ENCODE assay signal across 33 cellular contexts in the genomic region with DNA sequence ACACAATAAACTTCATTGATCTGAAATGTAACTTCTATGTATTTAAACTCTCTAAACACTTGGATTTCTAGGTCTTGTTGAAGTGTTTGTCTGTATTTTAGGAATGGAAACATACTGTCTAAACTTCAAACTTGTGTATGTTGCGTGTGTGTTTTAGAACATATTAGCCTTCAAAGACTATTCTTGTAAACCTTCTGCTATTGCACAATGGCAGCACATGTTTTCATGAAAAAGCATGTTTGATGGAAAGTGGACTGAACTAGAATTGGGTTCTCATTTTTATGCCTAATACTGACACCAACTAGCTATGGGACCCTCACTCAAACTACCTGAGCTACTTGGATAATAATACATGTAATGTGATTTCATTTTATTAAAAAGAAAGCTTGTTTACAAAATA.
DNase-seq lines count a peak whose midpoint lies in the region; ATAC-seq, FAIRE-seq and TF ChIP-seq lines count a peak whose summit lies in the region.
"Had no signal": no experiment of that assay in that cellular context is flagged by ENCODE, and none has a peak within 500 bp of the region (broad histone marks: within the 10 kb centered on the region; RNA-seq: fewer than 3 reads in every experiment).

No MANE protein-coding gene starts in this region.

- H3K36me3 ChIP-seq in HepG2 (replicated peaks in 1 of 2; ENCODE audit: control insufficient read depth in 1 of 2, insufficient read depth in 2 of 2, low read length in 2 of 2), result no peaks in the 10 kb centered on the region
- H3K36me3 ChIP-seq in right lobe of liver, result no peaks in the 10 kb centered on the region
- no peaks in the 10 kb centered on the region for H3K36me3 ChIP-seq in IMR-90 (ENCODE audit: control insufficient read depth, insufficient read depth, low read length)
- H3K36me3 ChIP-seq in K562 (ENCODE audit: control insufficient read depth, insufficient read depth, low read length), result no peaks in the 10 kb centered on the region
- H3K36me3 ChIP-seq: BE2C; BLaER1; BLaER1 treated with 17β-estradiol and CSF1 and Interleukin-3, amounts not matched to agents 10 nM and 100 nM had no signal

- no peak overlapping the region for H4K91ac ChIP-seq in IMR-90 (ENCODE audit: insufficient read depth, low read depth, low read length)

- no peak overlapping the region for H2BK120ac ChIP-seq in IMR-90 (ENCODE audit: low read depth, low read length)

- TF ChIP-seq RAD21 in HepG2 (CRISPR knock-in tag; IDR thresholded peaks at IDR 0.05) (no peak), IMR-90 (IDR thresholded peaks at IDR 0.05; ENCODE audit: low read length) (no peak), K562 (CRISPR knock-in tag; conservative IDR thresholded peaks at IDR 0.05 in 1 of 2, IDR thresholded peaks at IDR 0.05 in 1 of 2) (no peak)

- H3K23ac ChIP-seq in IMR-90 (ENCODE audit: low read depth, low read length), result no peak overlapping the region

- DNase-seq in HepG2 (ENCODE audit: low spot score) (no peak), right lobe of liver (no peak), IMR-90 (no peak), K562 (ENCODE audit: extremely low read depth in 1 of 4, low spot score in 3 of 4) (no peak), GM10248 (ENCODE audit: extremely low spot score) (no peak)
- DNase-seq in activated T-cell treated with anti-CD3 and anti-CD28 coated beads, Interleukin-2, amount 50 U/mL, for 1 hour, result no peak
- DNase-seq: 8988T; ACHN; AML-193; BE2C; C1 segment of cervical spinal cord; Caco-2; Calu3; CD4-positive, alpha-beta memory T cell; CD4-positive, alpha-beta T cell; CD4-positive, CD25-positive, alpha-beta regulatory T cell; CD8-positive, alpha-beta memory T cell; CD8-positive, alpha-beta T cell; COR-L47; DMS 273 treated with DMSO at 0.1 percent for 48 hours; DMS153; DMS53; DMS79; DMS79 treated with DMSO at 0.1 percent for 48 hours; DND-41; EL had no signal

- H3K14ac ChIP-seq in IMR-90 (replicated peaks; ENCODE audit: low read depth, low read length), result no peak overlapping the region

- H3K4me1 ChIP-seq in HepG2 (ENCODE audit: insufficient read depth, low read length) (no peaks in the 10 kb centered on the region), right lobe of liver (no peaks in the 10 kb centered on the region), IMR-90 (ENCODE audit: control insufficient read depth, insufficient read depth, low read length) (no peaks in the 10 kb centered on the region), K562 (replicated peaks in 1 of 2; ENCODE audit: control insufficient read depth in 2 of 2, insufficient read depth in 2 of 2, low read length in 2 of 2) (no peaks in the 10 kb centered on the region)
- H3K4me1 ChIP-seq: A549; BE2C; BLaER1; BLaER1 treated with 17β-estradiol and CSF1 and Interleukin-3, amounts not matched to agents 10 nM and 100 nM; Caco-2 had no signal

- no peak overlapping the region for H3K9ac ChIP-seq in HepG2 (ENCODE audit: insufficient read depth, low read depth, low read length)
- H3K9ac ChIP-seq in IMR-90 (ENCODE audit: low read depth, low read length), result no peak overlapping the region
- no peak overlapping the region for H3K9ac ChIP-seq in K562 (ENCODE audit: insufficient read depth in 1 of 2, low read depth in 2 of 2, low read length in 2 of 2)
- H3K9ac ChIP-seq: BLaER1; BLaER1 treated with 17β-estradiol and CSF1 and Interleukin-3, amounts not matched to agents 10 nM and 100 nM had no signal

- H3K27me3 ChIP-seq in HepG2 (ENCODE audit: control insufficient read depth in 1 of 2, insufficient read depth in 2 of 2, low read length in 2 of 2) (no peaks in the 10 kb centered on the region), right lobe of liver (no peaks in the 10 kb centered on the region), IMR-90 (ENCODE audit: control insufficient read depth, insufficient read depth, low read length) (no peaks in the 10 kb centered on the region), K562 (ENCODE audit: control insufficient read depth in 2 of 2, insufficient read depth in 2 of 2, low read length in 2 of 2) (no peaks in the 10 kb centered on the region)
- H3K27me3 ChIP-seq: BE2C; BLaER1; BLaER1 treated with 17β-estradiol and CSF1 and Interleukin-3, amounts not matched to agents 10 nM and 100 nM had no signal

- dilution Hi-C loops in IMR-90 (cut with HindIII; ENCODE audit: low sequenced_read_pairs, unreplicated experiment), result no loop called here

- no peak overlapping the region for H4K5ac ChIP-seq in IMR-90 (ENCODE audit: low read depth, low read length)

- no peak overlapping the region for H2AK5ac ChIP-seq in IMR-90 (ENCODE audit: low read depth, low read length)

- no peaks in the 10 kb centered on the region for H3K79me2 ChIP-seq in HepG2 (ENCODE audit: insufficient read depth, low read length)
- no peaks in the 10 kb centered on the region for H3K79me2 ChIP-seq in K562 (ENCODE audit: control insufficient read depth, insufficient read depth, low read length)

- no peaks in the 10 kb centered on the region for H3K9me1 ChIP-seq in IMR-90 (ENCODE audit: insufficient read depth, low read length)
- H3K9me1 ChIP-seq in K562 (ENCODE audit: control insufficient read depth, insufficient read depth, low read length), result no peaks in the 10 kb centered on the region

- H3K4me3 ChIP-seq in HepG2 (replicated peaks in 1 of 3; ENCODE audit: insufficient read depth in 1 of 3, low read depth in 2 of 3, low read length in 3 of 3) (no peak overlapping the region), right lobe of liver (no peak overlapping the region), IMR-90 (ENCODE audit: insufficient read depth, low read depth, low read length) (no peak overlapping the region), K562 (no peak overlapping the region)
- H3K4me3 ChIP-seq: A549; BLaER1; BLaER1 treated with 17β-estradiol and CSF1 and Interleukin-3, amounts not matched to agents 10 nM and 100 nM had no signal

- H3K4ac ChIP-seq in IMR-90 (ENCODE audit: low read depth, low read length), result no peak overlapping the region

- H4K20me1 ChIP-seq in HepG2 (ENCODE audit: insufficient read depth, low read length) (no peaks in the 10 kb centered on the region), IMR-90 (ENCODE audit: insufficient read depth, low read length) (no peaks in the 10 kb centered on the region), K562 (replicated peaks; ENCODE audit: control insufficient read depth, insufficient read depth, low read length) (no peaks in the 10 kb centered on the region)
- H4K20me1 ChIP-seq: BLaER1; BLaER1 treated with 17β-estradiol and CSF1 and Interleukin-3, amounts not matched to agents 10 nM and 100 nM had no signal

- no peak overlapping the region for H2AK9ac ChIP-seq in IMR-90 (replicated peaks; ENCODE audit: low read depth, low read length, poor library complexity)

- no peak overlapping the region for H3K56ac ChIP-seq in IMR-90 (ENCODE audit: extremely low read depth, insufficient read depth, low read length)

- H2BK15ac ChIP-seq in IMR-90 (ENCODE audit: low read depth, low read length), result no peak overlapping the region

- H2BK5ac ChIP-seq in IMR-90 (ENCODE audit: low read depth, low read length, poor library complexity, severe bottlenecking), result no peak overlapping the region

- H3K27ac ChIP-seq in HepG2 (ENCODE audit: extremely low read length, insufficient read depth, low read length) (no peak overlapping the region), right lobe of liver (no peak overlapping the region), IMR-90 (ENCODE audit: insufficient read depth, low read length) (no peak overlapping the region), K562 (ENCODE audit: extremely low read depth, low read depth, low read length) (no peak overlapping the region)
- H3K27ac ChIP-seq: 22Rv1; A549; BLaER1; BLaER1 treated with 17β-estradiol and CSF1 and Interleukin-3, amounts not matched to agents 10 nM and 100 nM; C4-2B had no signal

- TF ChIP-seq POLR2A in HepG2 (IDR thresholded peaks at IDR 0.05; ENCODE audit: insufficient read depth in 1 of 2, low read depth in 2 of 2, low read length in 2 of 2) (no peak), right lobe of liver (IDR thresholded peaks at IDR 0.05) (no peak), IMR-90 (IDR thresholded peaks at IDR 0.05; ENCODE audit: low read depth, low read length) (no peak), K562 (conservative IDR thresholded peaks at IDR 0.05) (no peak)

- intact Hi-C loops in HepG2 (cut with micrococcal nuclease; ENCODE audit: unreplicated experiment) (no loop called here), right lobe of liver (cut with DNase I) (no loop called here), IMR-90 (cut with micrococcal nuclease) (no loop called here), K562 (cut with micrococcal nuclease) (no loop called here)

- ATAC-seq in HepG2 (no peak), right lobe of liver (no peak), IMR-90 (ENCODE audit: low read depth) (no peak), K562 (no peak)
- ATAC-seq: A549; CD8-positive, alpha-beta T cell had no signal

- H3K9me3 ChIP-seq in HepG2 (ENCODE audit: low read length) (no peaks in the 10 kb centered on the region), right lobe of liver (no peaks in the 10 kb centered on the region), IMR-90 (ENCODE audit: control insufficient read depth, insufficient read depth, low read length) (no peaks in the 10 kb centered on the region), K562 (replicated peaks; ENCODE audit: control insufficient read depth, insufficient read depth, low read depth, low read length) (no peaks in the 10 kb centered on the region)
- H3K9me3 ChIP-seq: A549, BE2C, BLaER1, Caco-2 had no signal

- no peaks in the 10 kb centered on the region for H3K79me1 ChIP-seq in IMR-90 (ENCODE audit: low read depth in 1 of 2, low read length in 2 of 2)

- no TSS peak for BruUV-seq in HepG2 (replicated peaks; lab: Mats Ljungman, UMichigan)
- BruUV-seq in IMR-90 (replicated peaks; lab: Mats Ljungman, UMichigan), result no TSS peak
- no TSS peak for BruUV-seq in K562 (replicated peaks; lab: Mats Ljungman, UMichigan)

- CTCF ChIA-PET in HepG2 (lab: Yijun Ruan, JAX; ENCODE audit: low intra/inter-chr PET ratio, low total read pairs) (no interaction called here), IMR-90 (lab: Yijun Ruan, JAX) (no interaction called here), K562 (lab: Yijun Ruan, JAX; ENCODE audit: low intra/inter-chr PET ratio) (no interaction called here), GM10248 (lab: Yijun Ruan, JAX) (interaction anchor here (5.9 kb wide), 1 partner anchor 18 kb away, joined by 45 read pairs; no protein-coding TSS in a partner anchor)

- H3K18ac ChIP-seq in IMR-90 (ENCODE audit: low read depth, low read length), result no peak overlapping the region

- WGBS in HepG2 (ENCODE audit: low lambda C conversion rate), result 4% methylated on average over 1 of the region's 1 CpG
- WGBS in right lobe of liver (ENCODE audit: insufficient coverage, low coverage, low lambda C conversion rate, missing lambda C conversion rate), result 29% methylated on average over 1 of the region's 1 CpG
- WGBS in IMR-90 (ENCODE audit: extremely low coverage in 2 of 2, insufficient read length in 1 of 2), 2 experiments, result no CpG with 5 or more reads among the region's 1 CpG
- WGBS in K562 (ENCODE audit: insufficient coverage, low coverage, missing lambda C conversion rate), result 0% methylated on average over 1 of the region's 1 CpG

- H2BK20ac ChIP-seq in IMR-90 (ENCODE audit: low read depth, low read length), result no peak overlapping the region

- H3K4me2 ChIP-seq in HepG2 (ENCODE audit: low read depth, low read length) (no peak overlapping the region), IMR-90 (ENCODE audit: low read depth, low read length) (no peak overlapping the region), K562 (ENCODE audit: insufficient read depth, low read length) (no peak overlapping the region)
- H3K4me2 ChIP-seq: A549; BLaER1; BLaER1 treated with 17β-estradiol and CSF1 and Interleukin-3, amounts not matched to agents 10 nM and 100 nM had no signal

- POLR2A ChIA-PET in HepG2 (lab: Yijun Ruan, JAX) (no interaction called here), IMR-90 (lab: Charles Lee; ENCODE audit: unreplicated experiment) (no interaction called here), K562 (lab: Yijun Ruan, JAX) (no interaction called here), GM10248 (lab: Yijun Ruan, JAX) (no interaction called here)

- H4K8ac ChIP-seq in IMR-90 (ENCODE audit: low read depth in 2 of 2, low read length in 2 of 2), result no peak overlapping the region

- in situ Hi-C loops in HepG2 (cut with HindIII; ENCODE audit: extremely low pct_ligation_motif_present, low pct_unique_long_range_greater_than_20kb) (no loop called here), IMR-90 (cut with MboI; ENCODE audit: low sequenced_read_pairs) (no loop called here), K562 (cut with MboI) (no loop called here)

- no peak for TF ChIP-seq EP300 in HepG2 (IDR thresholded peaks at IDR 0.05; ENCODE audit: low read depth in 2 of 2, low read length in 2 of 2)
- TF ChIP-seq EP300 in HepG2 (CRISPR knock-in tag; IDR thresholded peaks at IDR 0.05; ENCODE audit: borderline replicate concordance), result no peak
- TF ChIP-seq EP300 in K562 (IDR thresholded peaks at IDR 0.05; ENCODE audit: low read length), result no peak

- no peak for TF ChIP-seq CTCF in HepG2 (CRISPR knock-in tag; IDR thresholded peaks at IDR 0.05)
- no peak for TF ChIP-seq CTCF in right lobe of liver (IDR thresholded peaks at IDR 0.05)
- TF ChIP-seq CTCF in IMR-90 (conservative IDR thresholded peaks at IDR 0.05; ENCODE audit: low read depth, low read length), result no peak
- TF ChIP-seq CTCF in K562 (IDR thresholded peaks at IDR 0.05 in 2 of 3, conservative IDR thresholded peaks at IDR 0.05 in 1 of 3; ENCODE audit: insufficient read depth in 2 of 3, low read depth in 1 of 3, low read length in 3 of 3), result no peak
- no peak for TF ChIP-seq CTCF in GM10248 (IDR thresholded peaks at IDR 0.05; ENCODE audit: control extremely low read depth, extremely low read depth, low read depth, missing control alignments)

- H2AFZ ChIP-seq in HepG2 (ENCODE audit: low read length), result no peak overlapping the region
- H2AFZ ChIP-seq in IMR-90 (replicated peaks; ENCODE audit: low read length, poor library complexity), result no peak overlapping the region
- no peak overlapping the region for H2AFZ ChIP-seq in K562 (ENCODE audit: low read depth, low read length)

- no peak for FAIRE-seq in HepG2 (lab: Jason Lieb, UNC)
- peak; percentile 44 for FAIRE-seq in K562 (lab: Jason Lieb, UNC)
- FAIRE-seq: A204.1, A549, D721Med had no signal
